ENCODE assay signal across 1 cellular context in genomic region chrX:103940257-103940656, GRCh38. TPM values are rescaled to one million over a fixed set of nuclear protein-coding genes. Genes with fewer than 3 reads are reported as not detected.
"Had no signal": no experiment of that assay in that cellular context is flagged by ENCODE, and none has a peak within 500 bp of the region (broad histone marks: within the 10 kb centered on the region; RNA-seq: fewer than 3 reads in every experiment).

No MANE protein-coding gene starts in this region.

RNA-seq across cellular contexts. Expression of gene TMSB15B, which starts 22.2 kb away (rescaled TPM):
- total RNA-seq: PC-9 had no signal
